In the genomic region with DNA sequence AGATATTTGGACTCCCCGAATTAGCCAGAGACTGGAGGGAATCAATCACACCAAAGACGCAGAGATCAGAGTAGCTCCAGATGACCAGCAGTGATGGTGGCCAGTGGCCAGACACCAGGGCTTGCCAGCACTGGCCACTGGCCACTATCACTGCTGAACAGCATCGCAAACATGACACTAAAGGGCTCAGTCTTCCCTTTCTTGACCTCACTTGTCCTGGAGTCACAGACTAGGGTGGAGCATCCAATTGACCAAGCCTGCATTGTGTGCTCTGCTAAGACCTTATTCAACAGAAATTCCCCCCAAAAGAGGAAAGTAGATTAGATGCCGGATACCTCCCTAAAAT, we compare ENCODE assay signal across 23 cellular contexts.
"Had no signal": no experiment of that assay in that cellular context is flagged by ENCODE, and none has a peak within 500 bp of the region (broad histone marks: within the 10 kb centered on the region; RNA-seq: fewer than 3 reads in every experiment).

No MANE protein-coding gene starts in this region.

- H3K27me3 ChIP-seq: ascending aorta, brain microvascular endothelial cell, esophagus muscularis mucosa, gastrocnemius medialis, heart left ventricle, spleen, tibial nerve had no signal

- DNase-seq: activated CD4-positive, alpha-beta T cell treated with anti-CD3 and anti-CD28 coated beads, Interleukin-2, amount 10 ng/mL, durations not matched to agents 7 days and 5 days; activated CD8-positive, alpha-beta memory T cell treated with anti-CD3 and anti-CD28 coated beads, Interleukin-2, amount 10 ng/mL, durations not matched to agents 7 days and 5 days; activated CD8-positive, alpha-beta T cell treated with anti-CD3 and anti-CD28 coated beads for 36 hours; activated gamma-delta T cell; activated T-cell treated with anti-CD3 and anti-CD28 coated beads for 4 hours; brain microvascular endothelial cell; central memory CD4-positive, alpha-beta T cell; gastrocnemius medialis; heart left ventricle; kidney; retina; spleen; stimulated activated CD4-positive, alpha-beta T cell treated with anti-CD3 and anti-CD28 coated beads, Interleukin-4, amount 100 ng/mL, for 1 hour; stimulated activated naive CD4-positive, alpha-beta T cell; T-cell had no signal

- H3K4me1 ChIP-seq: ascending aorta, parathyroid adenoma, spleen had no signal

- ATAC-seq: activated CD4-positive, CD25-positive, alpha-beta regulatory T cell treated with anti-CD3 and anti-CD28 coated beads, Interleukin-2, amount 50 U/mL, for 24 hours; activated CD8-positive, alpha-beta memory T cell treated with anti-CD3 and anti-CD28 coated beads, Interleukin-2, amount 10 ng/mL, durations not matched to agents 7 days and 5 days; activated CD8-positive, alpha-beta T cell treated with anti-CD3 and anti-CD28 coated beads for 36 hours; gastrocnemius medialis; natural killer cell treated with Interleukin-12 subunit alpha and Interleukin-12 subunit beta and Interleukin-15 and Interleukin-18, amount 100 ng/mL, for 72 hours; SK-N-SH treated with all-trans-retinoic acid at 6 μM for 48 hours; T-cell had no signal

- H3K9me3 ChIP-seq: ascending aorta, esophagus muscularis mucosa, gastrocnemius medialis, heart left ventricle, spleen, tibial nerve had no signal

- H3K4me3 ChIP-seq: ascending aorta, esophagus muscularis mucosa, gastrocnemius medialis, heart left ventricle, spleen, tibial nerve had no signal

- H3K36me3 ChIP-seq: ascending aorta, brain microvascular endothelial cell, esophagus muscularis mucosa, gastrocnemius medialis, heart left ventricle, spleen, tibial nerve had no signal

- H3K27ac ChIP-seq: ascending aorta, brain microvascular endothelial cell, esophagus muscularis mucosa, gastrocnemius medialis, heart left ventricle, parathyroid adenoma, spleen, tibial nerve, VCaP had no signal
